23 cellular contexts compared by ENCODE assay signal in genomic region chrX:56947695-56948094, GRCh38. TPM values are rescaled to one million over a fixed set of nuclear protein-coding genes. Genes with fewer than 3 reads are reported as not detected.
DNase-seq lines count a peak whose midpoint lies in the region; ATAC-seq and TF ChIP-seq lines count a peak whose summit lies in the region.
"Had no signal": no experiment of that assay in that cellular context is flagged by ENCODE, and none has a peak within 500 bp of the region (broad histone marks: within the 10 kb centered on the region; RNA-seq: fewer than 3 reads in every experiment).

No MANE protein-coding gene starts in this region.

- 64 to 75% methylated on average over 2 of the region's 2 CpGs for WGBS in heart right ventricle, 2 donors

- in situ Hi-C loops in SK-MEL-5 (cut with HindIII; ENCODE audit: low pct_unique_long_range_greater_than_20kb, low sequenced_read_pairs) = no loop called here

- H3K4me1 ChIP-seq in HCT116 (ENCODE audit: control insufficient read depth in 1 of 2, insufficient read depth in 2 of 2, low read length in 2 of 2) (peaks cover 15 to 34% of the 10 kb centered on the region in 2 experiments), skeletal muscle tissue (ENCODE audit: control insufficient read depth in 3 of 3, insufficient read depth in 3 of 3, low read length in 3 of 3) (peaks cover 0 to 4% (median 2%) of the 10 kb centered on the region in 3 donors), heart right ventricle (no peaks in the 10 kb centered on the region)
- H3K4me1 ChIP-seq: left lung, tibial nerve had no signal

- TF ChIP-seq POLR2A in HCT116 (IDR thresholded peaks at IDR 0.05; ENCODE audit: borderline replicate concordance, extremely low read depth, insufficient read depth, insufficient read length) = no peak

- H3K27ac ChIP-seq in HCT116 (ENCODE audit: low read depth, low read length) (peak overlapping the region; percentile 45; the same call in 1 of the 2 replicates), skeletal muscle tissue (ENCODE audit: low read depth, low read length) (peak overlapping the region; percentile 49), heart right ventricle (no peak overlapping the region)
- H3K27ac ChIP-seq: dorsolateral prefrontal cortex, left lung, tibial nerve had no signal

- intact Hi-C loops in HCT116 (cut with micrococcal nuclease) = loop anchor here (2.0 kb wide), 1 partner anchor 47 kb away; the partner anchor contains the start of gene SPIN3
- intact Hi-C loops in heart right ventricle (cut with DNase I) = no loop called here

- no TSS peak for BruUV-seq in HCT116 (replicated peaks; lab: Mats Ljungman, UMichigan)

- peak; percentile 34; the same call in 1 of the 2 replicates for ATAC-seq in HCT116
- no peak for ATAC-seq in HG02840 (IDR thresholded peaks at IDR 0.05; ENCODE audit: low FRiP score, unreplicated experiment)
- no peak for ATAC-seq in heart right ventricle
- ATAC-seq: activated naive CD8-positive, alpha-beta T cell treated with anti-CD3 and anti-CD28 coated beads, Interleukin-2, amount 50 U/mL, for 24 hours; left lung; stimulated activated naive CD8-positive, alpha-beta T cell treated with anti-CD3 and anti-CD28 coated beads, Interleukin-15, Interleukin-2, amounts not matched to agents 100 U/mL and 50 U/mL, for 24 hours had no signal

- H3K4me3 ChIP-seq in HCT116 (replicated peaks in 1 of 2; ENCODE audit: low read depth in 1 of 2, low read length in 2 of 2) = no peak overlapping the region
- no peak overlapping the region for H3K4me3 ChIP-seq in fibroblast of mammary gland (ENCODE audit: control insufficient read depth, low read depth, low read length)
- no peak overlapping the region for H3K4me3 ChIP-seq in skeletal muscle tissue (ENCODE audit: low read length in 3 of 3)
- no peak overlapping the region for H3K4me3 ChIP-seq in heart right ventricle
- H3K4me3 ChIP-seq: dorsolateral prefrontal cortex, left lung, tibial nerve had no signal

- TF ChIP-seq RAD21 in HCT116 (IDR thresholded peaks at IDR 0.05; ENCODE audit: low read depth) = no peak

- H3K9me3 ChIP-seq in HCT116 (ENCODE audit: control insufficient read depth in 1 of 2, insufficient read depth in 1 of 2, low read depth in 1 of 2, low read length in 2 of 2) (no peaks in the 10 kb centered on the region), skeletal muscle tissue (ENCODE audit: control insufficient read depth in 3 of 3, low read length in 3 of 3) (no peaks in the 10 kb centered on the region), heart right ventricle (peaks cover 0 to 45% (median 0%) of the 10 kb centered on the region in 11 donors)

- RAD21 ChIA-PET in HCT116 (lab: Charles Lee; ENCODE audit: low non-redundant PET in 1 of 2, low total read pairs in 2 of 2, uncharacterized antibody in 2 of 2, unreplicated experiment in 2 of 2) = no interaction called here

- no peak for TF ChIP-seq CTCF in HCT116 (IDR thresholded peaks at IDR 0.05 in 2 of 3, conservative IDR thresholded peaks at IDR 0.05 in 1 of 3; ENCODE audit: borderline replicate concordance in 1 of 3, insufficient read depth in 1 of 3, low read depth in 2 of 3, low read length in 2 of 3)
- TF ChIP-seq CTCF in fibroblast of mammary gland (conservative IDR thresholded peaks at IDR 0.05; ENCODE audit: control insufficient read depth, insufficient read depth, low read depth, low read length) = no peak
- no peak for TF ChIP-seq CTCF in heart right ventricle (IDR thresholded peaks at IDR 0.05)

- H3K36me3 ChIP-seq in HCT116 (ENCODE audit: control insufficient read depth in 1 of 2, insufficient read depth in 2 of 2, low read length in 2 of 2) = no peaks in the 10 kb centered on the region
- H3K36me3 ChIP-seq in skeletal muscle tissue (ENCODE audit: control insufficient read depth in 3 of 3, insufficient read depth in 3 of 3, low read length in 3 of 3) = no peaks in the 10 kb centered on the region
- no peaks in the 10 kb centered on the region for H3K36me3 ChIP-seq in heart right ventricle
- H3K36me3 ChIP-seq: left lung, tibial nerve had no signal

- no peaks in the 10 kb centered on the region for H4K20me1 ChIP-seq in HCT116 (ENCODE audit: insufficient read depth)

- CTCF ChIA-PET in HCT116 (lab: Charles Lee) = no interaction called here

- H3K9me2 ChIP-seq in HCT116 (ENCODE audit: insufficient read depth) = no peaks in the 10 kb centered on the region

- POLR2A ChIA-PET in HCT116 (lab: Charles Lee) = no interaction called here

- no peak overlapping the region for H3K9ac ChIP-seq in HCT116 (ENCODE audit: low read length)
- no peak overlapping the region for H3K9ac ChIP-seq in skeletal muscle tissue (ENCODE audit: low read depth in 1 of 3, low read length in 3 of 3)

- H3K4me2 ChIP-seq in HCT116 (ENCODE audit: low read length) = peak overlapping the region; percentile 59

- DNase-seq in HCT116 (ENCODE audit: low read depth, low spot score) = no peak
- peak; percentile 9 for DNase-seq in SK-MEL-5 (ENCODE audit: low read depth, low spot score)
- DNase-seq in fibroblast of mammary gland (ENCODE audit: low read depth) = peak; percentile 11
- DNase-seq in heart right ventricle = no peak
- DNase-seq in cerebellar cortex (ENCODE audit: low spot score) = no peak
- DNase-seq: activated CD4-positive, alpha-beta T cell treated with anti-CD3 and anti-CD28 coated beads, Interleukin-2, amount 10 ng/mL, durations not matched to agents 7 days and 5 days; activated CD8-positive, alpha-beta memory T cell treated with anti-CD3 and anti-CD28 coated beads, Interleukin-2, amount 50 U/mL, for 4 hours; activated effector memory CD4-positive, alpha-beta T cell treated with Interleukin-2 at 50 U/mL for 16 hours; activated naive CD8-positive, alpha-beta T cell treated with anti-CD3 and anti-CD28 coated beads, Interleukin-2, amount 50 U/mL, for 24 hours; DMS79; dorsolateral prefrontal cortex; Kasumi-1; left lung; NCI-H1105; NCI-H2081 treated with DMSO at 0.1 percent for 48 hours; posterior cingulate gyrus; RPMI8226; small intestine; stimulated activated CD4-positive, alpha-beta T cell treated with anti-CD3 and anti-CD28 coated beads, Interleukin-4, amount 100 ng/mL, for 1 hour; stimulated activated naive CD8-positive, alpha-beta T cell treated with anti-CD3 and anti-CD28 coated beads, Interleukin-15, Interleukin-2, amounts not matched to agents 100 U/mL and 50 U/mL, for 24 hours had no signal

- H2AFZ ChIP-seq in HCT116 (ENCODE audit: low read depth, low read length, poor library complexity, severe bottlenecking) = no peak overlapping the region

- H3K79me2 ChIP-seq in HCT116 (ENCODE audit: insufficient read depth, low read length) = no peaks in the 10 kb centered on the region

- H3K27me3 ChIP-seq in HCT116 (ENCODE audit: insufficient read depth, low read length) (no peaks in the 10 kb centered on the region), skeletal muscle tissue (ENCODE audit: control insufficient read depth in 3 of 3, insufficient read depth in 3 of 3, low read length in 3 of 3) (no peaks in the 10 kb centered on the region), heart right ventricle (peaks cover 0 to 12% (median 0%) of the 10 kb centered on the region in 7 donors)
- H3K27me3 ChIP-seq: left lung, tibial nerve had no signal

TF ChIP-seq in HCT116, 20 proteins besides CTCF, POLR2A, EP300 and RAD21:
- TF ChIP-seq SP1 (IDR thresholded peaks at IDR 0.05; ENCODE audit: low read depth) (no peak), SRF (IDR thresholded peaks at IDR 0.05; ENCODE audit: low read depth) (no peak), FOSL1 (IDR thresholded peaks at IDR 0.05; ENCODE audit: low read depth) (peak; percentile 41; the same call in 1 of the 2 replicates), JUND (IDR thresholded peaks at IDR 0.05) (peak; percentile 57; the same call in 1 of the 2 replicates), TCF7L2 (IDR thresholded peaks at IDR 0.05; ENCODE audit: borderline replicate concordance, extremely low read depth, insufficient read depth, insufficient read length) (peak; percentile 63), CEBPB (IDR thresholded peaks at IDR 0.05; ENCODE audit: low read depth) (peak; percentile 50; the same call in 1 of the 2 replicates)
- TF ChIP-seq, protein P1, sequence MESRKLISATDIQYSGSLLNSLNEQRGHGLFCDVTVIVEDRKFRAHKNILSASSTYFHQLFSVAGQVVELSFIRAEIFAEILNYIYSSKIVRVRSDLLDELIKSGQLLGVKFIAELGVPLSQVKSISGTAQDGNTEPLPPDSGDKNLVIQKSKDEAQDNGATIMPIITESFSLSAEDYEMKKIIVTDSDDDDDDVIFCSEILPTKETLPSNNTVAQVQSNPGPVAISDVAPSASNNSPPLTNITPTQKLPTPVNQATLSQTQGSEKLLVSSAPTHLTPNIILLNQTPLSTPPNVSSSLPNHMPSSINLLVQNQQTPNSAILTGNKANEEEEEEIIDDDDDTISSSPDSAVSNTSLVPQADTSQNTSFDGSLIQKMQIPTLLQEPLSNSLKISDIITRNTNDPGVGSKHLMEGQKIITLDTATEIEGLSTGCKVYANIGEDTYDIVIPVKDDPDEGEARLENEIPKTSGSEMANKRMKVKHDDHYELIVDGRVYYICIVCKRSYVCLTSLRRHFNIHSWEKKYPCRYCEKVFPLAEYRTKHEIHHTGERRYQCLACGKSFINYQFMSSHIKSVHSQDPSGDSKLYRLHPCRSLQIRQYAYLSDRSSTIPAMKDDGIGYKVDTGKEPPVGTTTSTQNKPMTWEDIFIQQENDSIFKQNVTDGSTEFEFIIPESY (IDR thresholded peaks at IDR 0.05; ENCODE audit: extremely low read depth, insufficient replicate concordance, low read length) = no peak

RNA-seq across cellular contexts. Expression of gene SPIN3, which starts 47.6 kb away (rescaled TPM):
- 13.8 TPM for total RNA-seq in HCT116 (2021; ENCODE audit: unreplicated experiment)
- polyA plus RNA-seq in HCT116 (2012) = 4.0 and 6.6 TPM in 2 replicates
- total RNA-seq in SK-MEL-5 (2014; rRNA removed; shearing (Covaris generic)) = 14.5 and 15.4 TPM in 2 replicates
- 13.1 and 13.8 TPM in 2 replicates for polyA plus RNA-seq in SK-MEL-5 (2015; cell fraction: cytosol; rRNA removed)
- polyA plus RNA-seq in SK-MEL-5 (2015; cell fraction: nucleus; rRNA removed) = 113 and 143 TPM in 2 replicates
- total RNA-seq in skeletal muscle tissue = 11.0 TPM
- total RNA-seq in heart right ventricle = 1 to 10 TPM; 2.3 to 4.9 (median 3.5) TPM
- 1 to 10 TPM; 2.1 to 3.5 TPM for polyA plus RNA-seq in heart right ventricle

Comparison
In these comparisons a context has a peak if more than half of its experiments do, and no peak if none do; other contexts are left out.
1. DNase-seq: peak in SK-MEL-5 (single experiment) and fibroblast of mammary gland (single experiment); none in HCT116 (single experiment), heart right ventricle (0 of 2) and cerebellar cortex (single experiment).
2. H3K27ac ChIP-seq: peak in HCT116 (single experiment) and skeletal muscle tissue (single experiment); none in heart right ventricle (0 of 10).